In the genomic region with DNA sequence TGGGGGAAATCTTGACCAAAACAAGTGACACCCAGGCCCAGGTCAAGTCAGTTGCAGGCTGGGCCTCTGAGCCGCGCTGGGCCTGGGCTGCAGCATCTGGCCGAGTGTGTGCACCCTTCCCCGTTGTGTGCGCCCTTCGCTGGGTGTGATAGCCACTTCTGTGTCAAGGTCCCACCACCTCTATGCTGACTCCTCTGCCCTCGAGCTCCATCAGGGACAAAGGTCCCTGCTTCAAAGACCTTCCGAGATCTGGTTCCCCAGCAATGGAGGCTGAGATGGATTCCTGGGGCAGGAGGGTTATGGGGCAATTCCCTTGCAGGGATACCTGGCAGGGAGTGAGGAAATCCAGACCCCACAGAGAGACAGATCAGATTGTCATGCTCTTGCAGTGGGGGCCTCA, we compare ENCODE assay signal across 25 cellular contexts.
"Had no signal": no experiment of that assay in that cellular context is flagged by ENCODE, and none has a peak within 500 bp of the region (broad histone marks: within the 10 kb centered on the region; RNA-seq: fewer than 3 reads in every experiment).

No MANE protein-coding gene starts in this region.

- H3K27me3 Mint-ChIP-seq: stimulated activated memory B cell treated with anti-CD40 and anti-IgM and Interleukin-4, amounts not matched to agents 10 μg/mL and 1 μg/mL and 100 μg/mL, for 72 hours had no signal

- H3K27ac ChIP-seq: dorsolateral prefrontal cortex, gastrocnemius medialis, left lung, ovary, psoas muscle, sigmoid colon, testis, tibial nerve had no signal

- H3K4me1 ChIP-seq: gastrocnemius medialis, left lung, psoas muscle, sigmoid colon, testis, tibial nerve had no signal

- H3K4me1 Mint-ChIP-seq: naive thymus-derived CD4-positive, alpha-beta T cell; stimulated activated memory B cell treated with anti-CD40 and anti-IgM and Interleukin-4, amounts not matched to agents 10 μg/mL and 1 μg/mL and 100 μg/mL, for 72 hours had no signal

- DNase-seq: cerebellar nuclear complex; dorsolateral prefrontal cortex; effector CD4-positive, alpha-beta T cell; foreskin fibroblast; gastrocnemius medialis; head of caudate nucleus; left cardiac atrium; left lung; mesendoderm; midbrain; naive thymus-derived CD4-positive, alpha-beta T cell; occipital lobe; ovary; posterior cingulate gyrus; psoas muscle; right cardiac atrium; sigmoid colon; stimulated activated CD4-positive, alpha-beta T cell treated with anti-CD3 and anti-CD28 coated beads, Interleukin-2, amount 100 ng/mL, for 24 hours; stimulated activated CD4-positive, alpha-beta T cell treated with anti-CD3 and anti-CD28 coated beads, Interleukin-4, amount 100 ng/mL, for 24 hours; stimulated activated naive CD8-positive, alpha-beta T cell treated with anti-CD3 and anti-CD28 coated beads, Interleukin-15, Interleukin-2, amounts not matched to agents 100 U/mL and 50 U/mL, for 24 hours; substantia nigra; testis had no signal

- H3K27ac Mint-ChIP-seq: naive thymus-derived CD4-positive, alpha-beta T cell; stimulated activated memory B cell treated with anti-CD40 and anti-IgM and Interleukin-4, amounts not matched to agents 10 μg/mL and 1 μg/mL and 100 μg/mL, for 72 hours had no signal

- H3K36me3 Mint-ChIP-seq: naive thymus-derived CD4-positive, alpha-beta T cell; stimulated activated memory B cell treated with anti-CD40 and anti-IgM and Interleukin-4, amounts not matched to agents 10 μg/mL and 1 μg/mL and 100 μg/mL, for 72 hours had no signal

- H3K4me3 ChIP-seq: dorsolateral prefrontal cortex, gastrocnemius medialis, left lung, ovary, psoas muscle, sigmoid colon, testis, tibial nerve had no signal

- H3K9me3 ChIP-seq: gastrocnemius medialis, left lung, ovary, psoas muscle, sigmoid colon, testis, tibial nerve had no signal

- H3K4me3 Mint-ChIP-seq: naive thymus-derived CD4-positive, alpha-beta T cell; nephron; stimulated activated memory B cell treated with anti-CD40 and anti-IgM and Interleukin-4, amounts not matched to agents 10 μg/mL and 1 μg/mL and 100 μg/mL, for 72 hours had no signal

- ATAC-seq: gastrocnemius medialis; left cardiac atrium; left lung; naive thymus-derived CD4-positive, alpha-beta T cell; psoas muscle; right cardiac atrium; stimulated activated memory B cell treated with anti-CD40 and anti-IgM and Interleukin-4, amounts not matched to agents 10 μg/mL and 1 μg/mL and 100 μg/mL, for 72 hours; stimulated activated naive CD8-positive, alpha-beta T cell treated with anti-CD3 and anti-CD28 coated beads, Interleukin-15, Interleukin-2, amounts not matched to agents 100 U/mL and 50 U/mL, for 24 hours had no signal

- H3K36me3 ChIP-seq: gastrocnemius medialis, left lung, ovary, sigmoid colon, tibial nerve had no signal

- H3K27me3 ChIP-seq: dorsolateral prefrontal cortex, gastrocnemius medialis, left lung, ovary, sigmoid colon, testis, tibial nerve had no signal
